13 cellular contexts compared by ENCODE assay signal in the genomic region with DNA sequence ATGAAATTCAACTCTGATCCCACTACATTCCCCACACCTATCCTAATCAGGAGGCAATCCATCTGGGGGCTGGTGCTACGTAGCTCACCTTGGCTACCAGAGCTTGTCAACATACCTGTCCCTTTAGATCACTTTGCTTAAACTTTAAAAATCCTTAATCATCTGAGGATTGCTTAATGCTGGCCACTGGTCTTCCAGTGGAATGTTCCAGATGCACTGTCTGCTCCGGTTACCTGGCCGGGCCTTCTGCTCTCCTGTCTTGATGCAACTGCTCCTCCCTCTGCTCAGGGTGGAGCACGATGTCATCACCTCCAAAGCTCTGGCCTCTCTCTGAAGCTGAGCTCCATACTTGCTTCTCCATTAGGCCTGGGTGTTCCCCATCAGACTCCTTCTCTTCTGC.
"Had no signal": no experiment of that assay in that cellular context is flagged by ENCODE, and none has a peak within 500 bp of the region (broad histone marks: within the 10 kb centered on the region; RNA-seq: fewer than 3 reads in every experiment).

No MANE protein-coding gene starts in this region.

- ATAC-seq: left ventricle myocardium superior had no signal

- H3K4me3 ChIP-seq: colonic mucosa, skin epidermis, thyroid gland, vagina had no signal

- H3K36me3 Mint-ChIP-seq: activated CD4-positive, alpha-beta memory T cell treated with anti-CD3 and anti-CD28 coated beads for 36 hours had no signal

- H3K27ac Mint-ChIP-seq: activated CD4-positive, alpha-beta memory T cell treated with anti-CD3 and anti-CD28 coated beads for 36 hours; mesothelial cell of epicardium had no signal

- H3K4me1 ChIP-seq: colonic mucosa, thyroid gland, vagina had no signal

- H3K9me3 ChIP-seq: colonic mucosa, thyroid gland, vagina had no signal

- H3K27ac ChIP-seq: colonic mucosa, thyroid gland, vagina had no signal

- H3K4me3 Mint-ChIP-seq: activated CD4-positive, alpha-beta memory T cell treated with anti-CD3 and anti-CD28 coated beads for 36 hours; mesothelial cell of epicardium had no signal

- H3K9me3 Mint-ChIP-seq: activated CD4-positive, alpha-beta memory T cell treated with anti-CD3 and anti-CD28 coated beads for 36 hours; mesothelial cell of epicardium had no signal

- H3K27me3 ChIP-seq: colonic mucosa, thyroid gland, vagina had no signal

- DNase-seq: activated CD4-positive, alpha-beta memory T cell treated with anti-CD3 and anti-CD28 coated beads for 36 hours; activated CD4-positive, alpha-beta T cell treated with anti-CD3 and anti-CD28 coated beads for 1 hour; activated CD8-positive, alpha-beta memory T cell treated with anti-CD3 and anti-CD28 coated beads, Interleukin-2, amount 50 U/mL, for 4 hours; activated naive CD4-positive, alpha-beta T cell treated with Interleukin-2 at 50 U/mL for 16 hours; colonic mucosa; effector CD4-positive, alpha-beta T cell; left ventricle myocardium superior; SW 1271; T-helper 9 cell; thyroid gland had no signal

- H3K36me3 ChIP-seq: colonic mucosa had no signal
